In genomic region chr15:90265271-90266060, GRCh38 we compare ENCODE assay signal across 8 cellular contexts. TPM values are rescaled to one million over a fixed set of nuclear protein-coding genes. Genes with fewer than 3 reads are reported as not detected.
DNase-seq lines count a peak whose midpoint lies in the region; ATAC-seq and TF ChIP-seq lines count a peak whose summit lies in the region.

Gene NGRN, plus strand, starts transcription at chr15:90265672. Its CDS starts 41 bp downstream, at chr15:90265713.

- peaks cover 66% of the 10 kb centered on the region for H3K79me2 ChIP-seq in Loucy (ENCODE audit: insufficient read depth, low read length)

- no peaks in the 10 kb centered on the region for H3K9me3 Mint-ChIP-seq in activated T-helper 2 cell treated with anti-CD3 and anti-CD28 coated beads, Interferon-gamma antibody, Interleukin-2, Interleukin-4, amounts not matched to agents 10 μg/mL and 5 μg/mL and 100 μg/mL, durations not matched to agents 14 hours and 24 hours and 36 hours
- no peaks in the 10 kb centered on the region for H3K9me3 Mint-ChIP-seq in natural killer cell

- peak within 1 kb of the TSS; percentile 95 for H3K9ac ChIP-seq in Loucy (ENCODE audit: low read depth, low read length, poor library complexity, severe bottlenecking)

- peaks cover 38% of the 10 kb centered on the region for H4K20me1 ChIP-seq in Loucy (ENCODE audit: insufficient read depth, low read length, poor library complexity, severe bottlenecking)

- peaks cover 45% of the 10 kb centered on the region for H3K4me1 ChIP-seq in Loucy (ENCODE audit: insufficient read depth, low read length, poor library complexity, severe bottlenecking)
- peaks cover 31% of the 10 kb centered on the region for H3K4me1 ChIP-seq in RWPE2 (ENCODE audit: insufficient read depth, poor library complexity, severe bottlenecking)

- H3K27me3 Mint-ChIP-seq in activated T-helper 2 cell treated with anti-CD3 and anti-CD28 coated beads, Interferon-gamma antibody, Interleukin-2, Interleukin-4, amounts not matched to agents 10 μg/mL and 5 μg/mL and 100 μg/mL, durations not matched to agents 14 hours and 24 hours and 36 hours (ENCODE audit: low read depth): no peaks in the 10 kb centered on the region
- H3K27me3 Mint-ChIP-seq in natural killer cell (ENCODE audit: low read depth in 2 of 2): no peaks in the 10 kb centered on the region

- H2AFZ ChIP-seq in Loucy (ENCODE audit: low read length): peak within 1 kb of the TSS; percentile 93

- H3K4me1 Mint-ChIP-seq in activated T-helper 2 cell treated with anti-CD3 and anti-CD28 coated beads, Interferon-gamma antibody, Interleukin-2, Interleukin-4, amounts not matched to agents 10 μg/mL and 5 μg/mL and 100 μg/mL, durations not matched to agents 14 hours and 24 hours and 36 hours (ENCODE audit: low read depth): peaks cover 36% of the 10 kb centered on the region
- H3K4me1 Mint-ChIP-seq in natural killer cell: peaks cover 57 to 60% of the 10 kb centered on the region in 2 donors

- TF ChIP-seq CTCF in Loucy (conservative IDR thresholded peaks at IDR 0.05; ENCODE audit: low read length) (no peak), RWPE2 (IDR thresholded peaks at IDR 0.05; ENCODE audit: poor library complexity, severe bottlenecking) (no peak), natural killer cell (IDR thresholded peaks at IDR 0.05) (no peak)

- H3K9me2 ChIP-seq in Loucy (replicated peaks; ENCODE audit: low read depth, low read length): no peaks in the 10 kb centered on the region

- ATAC-seq in RWPE2 (ENCODE audit: low read depth): peak; percentile 81
- peak; percentile 86 to 95 (median 90) for ATAC-seq in natural killer cell

- H3K27ac Mint-ChIP-seq in activated T-helper 2 cell treated with anti-CD3 and anti-CD28 coated beads, Interferon-gamma antibody, Interleukin-2, Interleukin-4, amounts not matched to agents 10 μg/mL and 5 μg/mL and 100 μg/mL, durations not matched to agents 14 hours and 24 hours and 36 hours: peak within 1 kb of the TSS; percentile 96
- H3K27ac Mint-ChIP-seq in natural killer cell: peak within 1 kb of the TSS; percentile 97 to 98

- H3K4me3 ChIP-seq in H7 (ENCODE audit: insufficient read depth, low read depth, low read length): peak within 1 kb of the TSS; percentile 87
- peak within 1 kb of the TSS; percentile 85 for H3K4me3 ChIP-seq in Loucy (ENCODE audit: low read length, poor library complexity, severe bottlenecking)
- H3K4me3 ChIP-seq in RWPE2 (ENCODE audit: severe bottlenecking): peak within 1 kb of the TSS; percentile 87

- no peaks in the 10 kb centered on the region for H3K9me3 ChIP-seq in Loucy (ENCODE audit: insufficient read depth, low read depth, low read length)
- H3K9me3 ChIP-seq in RWPE2 (ENCODE audit: severe bottlenecking): no peaks in the 10 kb centered on the region

- H3K36me3 ChIP-seq in H7 (replicated peaks; ENCODE audit: control insufficient read depth, insufficient read depth, low read length) (peaks cover 10% of the 10 kb centered on the region), Loucy (ENCODE audit: insufficient read depth, low read length) (peaks cover 2% of the 10 kb centered on the region; the same call in 1 of the 2 replicates), RWPE2 (ENCODE audit: low read depth) (peaks cover 37% of the 10 kb centered on the region)

- H3F3A ChIP-seq in Loucy (ENCODE audit: low read depth): no peaks in the 10 kb centered on the region

- peak within 1 kb of the TSS; percentile 97 for H3K4me3 Mint-ChIP-seq in activated T-helper 2 cell treated with anti-CD3 and anti-CD28 coated beads, Interferon-gamma antibody, Interleukin-2, Interleukin-4, amounts not matched to agents 10 μg/mL and 5 μg/mL and 100 μg/mL, durations not matched to agents 14 hours and 24 hours and 36 hours (ENCODE audit: low read depth)
- H3K4me3 Mint-ChIP-seq in natural killer cell: peak within 1 kb of the TSS; percentile 96

- H3K4me2 ChIP-seq in Loucy (ENCODE audit: low read depth, low read length, poor library complexity, severe bottlenecking): peak within 1 kb of the TSS; percentile 92

- peak; percentile 90 for DNase-seq in ELR (ENCODE audit: low read depth)
- peak; percentile 92 for DNase-seq in H7
- peak; percentile 94 for DNase-seq in RWPE2 (ENCODE audit: low spot score)
- peak; percentile 91 for DNase-seq in activated T-helper 2 cell treated with anti-CD3 and anti-CD28 coated beads, Interferon-gamma antibody, Interleukin-2, Interleukin-4, amounts not matched to agents 10 μg/mL and 5 μg/mL and 100 μg/mL, durations not matched to agents 14 hours and 24 hours and 36 hours (ENCODE audit: low spot score)
- DNase-seq in fibroblast of peridontal ligament (ENCODE audit: extremely low read depth): peak; percentile 85
- peak; percentile 90 for DNase-seq in natural killer cell
- peak; percentile 82 to 92 (median 88) for DNase-seq in stimulated activated naive CD4-positive, alpha-beta T cell (lab: John Stamatoyannopoulos, UW)

- H3K27me3 ChIP-seq in H7 (ENCODE audit: control insufficient read depth, insufficient read depth, low read length) (no peaks in the 10 kb centered on the region), Loucy (ENCODE audit: insufficient read depth, low read length, poor library complexity, severe bottlenecking) (no peaks in the 10 kb centered on the region), RWPE2 (ENCODE audit: insufficient read depth, poor library complexity, severe bottlenecking) (no peaks in the 10 kb centered on the region)

- H3K36me3 Mint-ChIP-seq in activated T-helper 2 cell treated with anti-CD3 and anti-CD28 coated beads, Interferon-gamma antibody, Interleukin-2, Interleukin-4, amounts not matched to agents 10 μg/mL and 5 μg/mL and 100 μg/mL, durations not matched to agents 14 hours and 24 hours and 36 hours (ENCODE audit: low read depth): peaks cover 40% of the 10 kb centered on the region
- peaks cover 14% of the 10 kb centered on the region for H3K36me3 Mint-ChIP-seq in natural killer cell

- peak within 1 kb of the TSS; percentile 79 for H3K27ac ChIP-seq in RWPE2 (ENCODE audit: poor library complexity, severe bottlenecking)

- intact Hi-C loops in activated T-helper 2 cell treated with anti-CD3 and anti-CD28 coated beads, Interferon-gamma antibody, Interleukin-2, Interleukin-4, amounts not matched to agents 10 μg/mL and 5 μg/mL and 100 μg/mL, durations not matched to agents 14 hours and 24 hours and 36 hours (cut with micrococcal nuclease): loop anchor here (1.0 kb wide), 2 partner anchors 16 to 31 kb away; partner anchors contain the start of genes GDPGP1 and TTLL13
- intact Hi-C loops in natural killer cell (cut with micrococcal nuclease): loop anchor here (1.0 to 2.0 kb wide), 2 partner anchors 31 to 35 kb away; partner anchors contain the start of gene GDPGP1

RNA-seq across cellular contexts. Expression of gene NGRN, which starts in this region (rescaled TPM):
- total RNA-seq in H7 (2014; rRNA removed; shearing (Covaris generic)): 66.6 and 72.9 TPM in 2 replicates
- 37.1 and 40.3 TPM in 2 replicates for total RNA-seq in activated T-helper 2 cell treated with anti-CD3 and anti-CD28 coated beads, Interferon-gamma antibody, Interleukin-2, Interleukin-4, amounts not matched to agents 10 μg/mL and 5 μg/mL and 100 μg/mL, durations not matched to agents 14 hours and 24 hours and 36 hours
- 10 to 100 TPM; 33.4 to 43.5 (median 33.5) TPM for total RNA-seq in natural killer cell

Comparison
In these comparisons a context has a peak if more than half of its experiments do, and no peak if none do; other contexts are left out.
1. Peak in every context shown above with its lines: DNase-seq, ATAC-seq, H3K4me3 ChIP-seq and H3K27ac ChIP-seq.